25 cellular contexts compared by ENCODE assay signal in genomic region chr5:178770621-178771020, GRCh38.
"Had no signal": no experiment of that assay in that cellular context is flagged by ENCODE, and none has a peak within 500 bp of the region (broad histone marks: within the 10 kb centered on the region; RNA-seq: fewer than 3 reads in every experiment).

No MANE protein-coding gene starts in this region.

- H2AFZ ChIP-seq: hepatocyte had no signal

- DNase-seq: colonic mucosa; effector CD8-positive, alpha-beta T cell; endodermal cell; foreskin keratinocyte; heart left ventricle; kidney; mesenchymal stem cell; midbrain; naive thymus-derived CD4-positive, alpha-beta T cell; nucleus accumbens; ovary; psoas muscle; right cardiac atrium; small intestine; stimulated activated CD4-positive, alpha-beta T cell treated with anti-CD3 and anti-CD28 coated beads, Interleukin-15, amount 100 ng/mL, for 24 hours; stimulated activated CD4-positive, alpha-beta T cell treated with anti-CD3 and anti-CD28 coated beads, Interleukin-2, amount 100 ng/mL, for 48 hours; stimulated activated naive B cell treated with anti-CD40 and anti-IgM and Interleukin-4, amounts not matched to agents 10 μg/mL and 1 μg/mL and 100 μg/mL, for 72 hours; transverse colon; upper lobe of right lung; uterus had no signal

- H3K9me3 ChIP-seq: colonic mucosa, esophagus muscularis mucosa, gastroesophageal sphincter, heart left ventricle, ovary, psoas muscle, suprapubic skin, transverse colon, upper lobe of right lung, uterus had no signal

- H3K27ac ChIP-seq: colonic mucosa, esophagus muscularis mucosa, foreskin keratinocyte, gastroesophageal sphincter, heart left ventricle, hepatocyte, ovary, psoas muscle, suprapubic skin, transverse colon, upper lobe of right lung, uterus had no signal

- H3K36me3 ChIP-seq: colonic mucosa, esophagus muscularis mucosa, gastroesophageal sphincter, heart left ventricle, ovary, suprapubic skin, transverse colon, upper lobe of right lung, uterus had no signal

- H3K4me3 ChIP-seq: colonic mucosa, esophagus muscularis mucosa, gastroesophageal sphincter, heart left ventricle, hepatocyte, ovary, psoas muscle, suprapubic skin, transverse colon, upper lobe of right lung, uterus had no signal

- H3K4me2 ChIP-seq: hepatocyte had no signal

- H3K79me2 ChIP-seq: hepatocyte had no signal

- ATAC-seq: foreskin keratinocyte; gastroesophageal sphincter; heart left ventricle; left lobe of liver; naive thymus-derived CD4-positive, alpha-beta T cell; psoas muscle; right cardiac atrium; stimulated activated naive B cell treated with anti-CD40 and anti-IgM and Interleukin-4, amounts not matched to agents 10 μg/mL and 1 μg/mL and 100 μg/mL, for 72 hours had no signal

- H3K27me3 ChIP-seq: colonic mucosa, esophagus muscularis mucosa, foreskin keratinocyte, gastroesophageal sphincter, heart left ventricle, hepatocyte, ovary, suprapubic skin, transverse colon, upper lobe of right lung, uterus had no signal

- H3K4me1 ChIP-seq: colonic mucosa, esophagus muscularis mucosa, foreskin keratinocyte, gastroesophageal sphincter, heart left ventricle, psoas muscle, suprapubic skin, transverse colon, upper lobe of right lung, uterus had no signal
